Comparison of ENCODE assay signal across 25 cellular contexts in genomic region chr3:105415981-105416380, GRCh38.
"Had no signal": no experiment of that assay in that cellular context is flagged by ENCODE, and none has a peak within 500 bp of the region (broad histone marks: within the 10 kb centered on the region; RNA-seq: fewer than 3 reads in every experiment).

No MANE protein-coding gene starts in this region.

- H3K4me3 ChIP-seq: cardiac muscle cell, esophagus muscularis mucosa, left ventricle myocardium inferior, lung, ovary, prostate gland, skin epidermis, stomach, thyroid gland, upper lobe of left lung, vagina had no signal

- DNase-seq: activated CD4-positive, alpha-beta T cell treated with anti-CD3 and anti-CD28 coated beads for 4 hours; activated CD4-positive, alpha-beta T cell treated with anti-CD3 and anti-CD28 coated beads, Interleukin-2, amount 50 U/mL, for 4 hours; activated effector memory CD4-positive, alpha-beta T cell treated with Interleukin-2 at 50 U/mL for 16 hours; activated naive CD4-positive, alpha-beta T cell treated with Interleukin-2 at 50 U/mL for 16 hours; activated T-cell treated with anti-CD3 and anti-CD28 coated beads for 4 hours; activated T-cell treated with anti-CD3 and anti-CD28 coated beads, Interleukin-2, amount 50 U/mL, for 72 hours; aorta; left ventricle myocardium inferior; ovary; retina; stimulated activated CD4-positive, alpha-beta T cell treated with anti-CD3 and anti-CD28 coated beads, Interleukin-4, amount 100 ng/mL, for 24 hours; stimulated activated naive B cell treated with anti-CD40 and anti-IgM and Interleukin-4, amounts not matched to agents 10 μg/mL and 1 μg/mL and 100 μg/mL, for 72 hours; stomach; thyroid gland; upper lobe of left lung had no signal

- H3K27ac Mint-ChIP-seq: activated naive CD8-positive, alpha-beta T cell; activated T-cell treated with anti-CD3 and anti-CD28 coated beads, Interleukin-2, amount 50 U/mL, for 72 hours; brain; stimulated activated naive B cell treated with anti-CD40 and anti-IgM and Interleukin-4, amounts not matched to agents 10 μg/mL and 1 μg/mL and 100 μg/mL, for 72 hours; T-helper 2 cell treated with Interferon-gamma antibody and Interleukin-4, amounts not matched to agents 5 μg/mL and 100 μg/mL, for 36 hours had no signal

- H3K36me3 Mint-ChIP-seq: activated naive CD8-positive, alpha-beta T cell; brain had no signal

- H3K4me3 Mint-ChIP-seq: activated naive CD8-positive, alpha-beta T cell; activated T-cell treated with anti-CD3 and anti-CD28 coated beads, Interleukin-2, amount 50 U/mL, for 72 hours; brain; stimulated activated naive B cell treated with anti-CD40 and anti-IgM and Interleukin-4, amounts not matched to agents 10 μg/mL and 1 μg/mL and 100 μg/mL, for 72 hours; T-helper 2 cell treated with Interferon-gamma antibody and Interleukin-4, amounts not matched to agents 5 μg/mL and 100 μg/mL, for 36 hours had no signal

- ATAC-seq: activated T-cell treated with anti-CD3 and anti-CD28 coated beads, Interleukin-2, amount 50 U/mL, for 72 hours; sciatic nerve; stimulated activated naive B cell treated with anti-CD40 and anti-IgM and Interleukin-4, amounts not matched to agents 10 μg/mL and 1 μg/mL and 100 μg/mL, for 72 hours had no signal

- H3K27ac ChIP-seq: esophagus muscularis mucosa, left ventricle myocardium inferior, ovary, prostate gland, skin epidermis, stomach, thyroid gland, upper lobe of left lung, vagina had no signal

- H3K9me3 ChIP-seq: esophagus muscularis mucosa, left ventricle myocardium inferior, ovary, prostate gland, stomach, thyroid gland, upper lobe of left lung, vagina had no signal

- H3K27me3 ChIP-seq: cardiac muscle cell, esophagus muscularis mucosa, ovary, stomach, thyroid gland, upper lobe of left lung, vagina had no signal

- H3K36me3 ChIP-seq: cardiac muscle cell, esophagus muscularis mucosa, left ventricle myocardium inferior, ovary, prostate gland, stomach, thyroid gland, upper lobe of left lung, vagina had no signal

- H3K4me1 Mint-ChIP-seq: brain had no signal

- H3K27me3 Mint-ChIP-seq: stimulated activated naive B cell treated with anti-CD40 and anti-IgM and Interleukin-4, amounts not matched to agents 10 μg/mL and 1 μg/mL and 100 μg/mL, for 72 hours had no signal

- H3K9me3 Mint-ChIP-seq: activated T-cell treated with anti-CD3 and anti-CD28 coated beads, Interleukin-2, amount 50 U/mL, for 72 hours; brain; stimulated activated naive B cell treated with anti-CD40 and anti-IgM and Interleukin-4, amounts not matched to agents 10 μg/mL and 1 μg/mL and 100 μg/mL, for 72 hours; T-helper 2 cell treated with Interferon-gamma antibody and Interleukin-4, amounts not matched to agents 5 μg/mL and 100 μg/mL, for 36 hours had no signal

- H3K4me1 ChIP-seq: esophagus muscularis mucosa, left ventricle myocardium inferior, prostate gland, thyroid gland, upper lobe of left lung, vagina had no signal
